1 cellular context compared by ENCODE assay signal in the genomic region with DNA sequence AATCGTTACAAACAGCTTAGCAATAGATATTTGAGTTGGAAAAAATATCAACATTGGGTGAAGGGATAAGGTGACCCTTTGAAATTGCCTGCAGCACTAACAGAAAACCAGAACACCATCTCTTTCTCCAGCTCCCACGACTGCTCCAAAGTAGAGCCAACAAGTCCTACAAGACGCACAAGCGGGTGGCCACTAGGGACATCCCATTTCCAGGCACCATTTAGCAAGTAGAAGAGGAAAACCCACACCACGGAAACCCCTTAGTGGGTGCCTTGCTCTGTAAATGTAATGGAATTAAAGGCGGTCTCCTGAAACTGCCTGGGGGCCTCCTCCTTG.
TF ChIP-seq lines count a peak whose summit lies in the region.

No MANE protein-coding gene starts in this region.

TF ChIP-seq in GM12878, 131 proteins besides CTCF, POLR2A, EP300 and RAD21 (continued from another document):
- TF ChIP-seq, protein P1, sequence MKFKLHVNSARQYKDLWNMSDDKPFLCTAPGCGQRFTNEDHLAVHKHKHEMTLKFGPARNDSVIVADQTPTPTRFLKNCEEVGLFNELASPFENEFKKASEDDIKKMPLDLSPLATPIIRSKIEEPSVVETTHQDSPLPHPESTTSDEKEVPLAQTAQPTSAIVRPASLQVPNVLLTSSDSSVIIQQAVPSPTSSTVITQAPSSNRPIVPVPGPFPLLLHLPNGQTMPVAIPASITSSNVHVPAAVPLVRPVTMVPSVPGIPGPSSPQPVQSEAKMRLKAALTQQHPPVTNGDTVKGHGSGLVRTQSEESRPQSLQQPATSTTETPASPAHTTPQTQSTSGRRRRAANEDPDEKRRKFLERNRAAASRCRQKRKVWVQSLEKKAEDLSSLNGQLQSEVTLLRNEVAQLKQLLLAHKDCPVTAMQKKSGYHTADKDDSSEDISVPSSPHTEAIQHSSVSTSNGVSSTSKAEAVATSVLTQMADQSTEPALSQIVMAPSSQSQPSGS (IDR thresholded peaks at IDR 0.05; ENCODE audit: low read length), result no peak
- TF ChIP-seq RFX5 (IDR thresholded peaks at IDR 0.05; ENCODE audit: low read depth, low read length) (no peak), RELB (IDR thresholded peaks at IDR 0.05; ENCODE audit: low read depth) (no peak), HDAC2 (IDR thresholded peaks at IDR 0.05) (no peak), SMAD5 (IDR thresholded peaks at IDR 0.05; ENCODE audit: low read depth) (no peak), ESRRA (IDR thresholded peaks at IDR 0.05; ENCODE audit: low read length) (no peak), RUNX3 (IDR thresholded peaks at IDR 0.05; ENCODE audit: low read length) (no peak), TBL1XR1 (IDR thresholded peaks at IDR 0.05; ENCODE audit: low read depth, low read length) (no peak), POLR2AphosphoS2 (IDR thresholded peaks at IDR 0.05; ENCODE audit: low read depth, low read length) (no peak), SIX5 (IDR thresholded peaks at IDR 0.05; ENCODE audit: low read depth, low read length, severe bottlenecking) (no peak), CHD2 (IDR thresholded peaks at IDR 0.05; ENCODE audit: borderline replicate concordance, low read depth, low read length) (no peak), CBX5 (IDR thresholded peaks at IDR 0.05; ENCODE audit: low read depth) (no peak)
- TF ChIP-seq, protein P2, sequence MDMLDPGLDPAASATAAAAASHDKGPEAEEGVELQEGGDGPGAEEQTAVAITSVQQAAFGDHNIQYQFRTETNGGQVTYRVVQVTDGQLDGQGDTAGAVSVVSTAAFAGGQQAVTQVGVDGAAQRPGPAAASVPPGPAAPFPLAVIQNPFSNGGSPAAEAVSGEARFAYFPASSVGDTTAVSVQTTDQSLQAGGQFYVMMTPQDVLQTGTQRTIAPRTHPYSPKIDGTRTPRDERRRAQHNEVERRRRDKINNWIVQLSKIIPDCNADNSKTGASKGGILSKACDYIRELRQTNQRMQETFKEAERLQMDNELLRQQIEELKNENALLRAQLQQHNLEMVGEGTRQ (IDR thresholded peaks at IDR 0.05; ENCODE audit: borderline replicate concordance, low read depth, low read length), result no peak
